In genomic region chr14:96136361-96136760, GRCh38 we compare ENCODE assay signal across 12 cellular contexts.
DNase-seq lines count a peak whose midpoint lies in the region; ATAC-seq and TF ChIP-seq lines count a peak whose summit lies in the region.
"Had no signal": no experiment of that assay in that cellular context is flagged by ENCODE, and none has a peak within 500 bp of the region (broad histone marks: within the 10 kb centered on the region; RNA-seq: fewer than 3 reads in every experiment).

No MANE protein-coding gene starts in this region.

- H3K27ac ChIP-seq in psoas muscle, result no peak overlapping the region
- H3K27ac ChIP-seq: lower lobe of right lung, SK-N-MC had no signal

- H3K4me1 ChIP-seq in psoas muscle, result no peaks in the 10 kb centered on the region
- H3K4me1 ChIP-seq: lower lobe of right lung had no signal

- no peak for TF ChIP-seq CTCF in fibroblast of mammary gland (conservative IDR thresholded peaks at IDR 0.05; ENCODE audit: control insufficient read depth, insufficient read depth, low read depth, low read length)
- TF ChIP-seq CTCF in psoas muscle (IDR thresholded peaks at IDR 0.05), result no peak

- peak; percentile 43 for DNase-seq in A172 (ENCODE audit: low spot score)
- DNase-seq in GM04503 (ENCODE audit: low read depth), result peak; percentile 52
- DNase-seq in fibroblast of mammary gland (ENCODE audit: low read depth), result peak; percentile 62
- no peak for DNase-seq in epidermal melanocyte (ENCODE audit: insufficient read length, low spot score)
- no peak for DNase-seq in mucosa of gallbladder (ENCODE audit: low spot score)
- no peak for DNase-seq in psoas muscle
- DNase-seq: lower lobe of right lung, NCI-H82, occipital lobe had no signal

- H3K36me3 ChIP-seq in psoas muscle (ENCODE audit: insufficient read depth in 1 of 2, low read depth in 1 of 2), result no peaks in the 10 kb centered on the region
- H3K36me3 ChIP-seq: lower lobe of right lung had no signal

- no peak overlapping the region for H3K4me3 ChIP-seq in fibroblast of mammary gland (ENCODE audit: control insufficient read depth, low read depth, low read length)
- no peak overlapping the region for H3K4me3 ChIP-seq in psoas muscle
- H3K4me3 ChIP-seq: lower lobe of right lung, SK-N-MC had no signal

- no peaks in the 10 kb centered on the region for H3K27me3 ChIP-seq in psoas muscle (ENCODE audit: insufficient read depth in 3 of 3, low read length in 2 of 3)

- ATAC-seq in SK-N-SH treated with all-trans-retinoic acid at 6 μM for 48 hours, result peak; percentile 93
- no peak for ATAC-seq in HG03159 (IDR thresholded peaks at IDR 0.05; ENCODE audit: unreplicated experiment)
- no peak for ATAC-seq in psoas muscle

- WGBS in psoas muscle, 3 donors, result 39 to 54% (median 45%) methylated on average over 3 of the region's 3 CpGs

- intact Hi-C loops in psoas muscle (cut with DNase I), result no loop called here

- H3K9me3 ChIP-seq in psoas muscle, result no peaks in the 10 kb centered on the region

TF ChIP-seq in SK-N-SH treated with all-trans-retinoic acid at 6 μM for 48 hours, 23 proteins besides CTCF, POLR2A, EP300 and RAD21:
- TF ChIP-seq CSRNP3 (CRISPR knock-in tag; IDR thresholded peaks at IDR 0.05) (no peak), ZFP3 (CRISPR knock-in tag; IDR thresholded peaks at IDR 0.05) (no peak), ZC3H10 (CRISPR knock-in tag; IDR thresholded peaks at IDR 0.05) (no peak), POU6F1 (CRISPR knock-in tag; IDR thresholded peaks at IDR 0.05; ENCODE audit: borderline replicate concordance, low read depth) (no peak), GLIS3 (CRISPR knock-in tag; IDR thresholded peaks at IDR 0.05) (no peak), CREB5 (CRISPR knock-in tag; IDR thresholded peaks at IDR 0.05; ENCODE audit: low read depth) (no peak), OSR1 (CRISPR knock-in tag; IDR thresholded peaks at IDR 0.05) (no peak), ARNTL (CRISPR knock-in tag; IDR thresholded peaks at IDR 0.05; ENCODE audit: borderline replicate concordance, low read depth) (no peak), TOX (CRISPR knock-in tag; IDR thresholded peaks at IDR 0.05; ENCODE audit: borderline replicate concordance) (no peak), BACH2 (CRISPR knock-in tag; IDR thresholded peaks at IDR 0.05; ENCODE audit: borderline replicate concordance) (no peak), PPARA (CRISPR knock-in tag; IDR thresholded peaks at IDR 0.05; ENCODE audit: borderline replicate concordance) (no peak), CSDC2 (CRISPR knock-in tag; IDR thresholded peaks at IDR 0.05) (no peak), ZNF565 (CRISPR knock-in tag; conservative IDR thresholded peaks at IDR 0.05; ENCODE audit: low read depth) (no peak)

Comparison
In these comparisons a context has a peak if more than half of its experiments do, and no peak if none do; other contexts are left out.
1. DNase-seq: peak in A172 (single experiment), GM04503 (single experiment) and fibroblast of mammary gland (single experiment); none in epidermal melanocyte (single experiment), mucosa of gallbladder (single experiment) and psoas muscle (0 of 2).